ENCODE assay signal across 16 cellular contexts in genomic region chrX:133598596-133599334, GRCh38.
"Had no signal": no experiment of that assay in that cellular context is flagged by ENCODE, and none has a peak within 500 bp of the region (broad histone marks: within the 10 kb centered on the region; RNA-seq: fewer than 3 reads in every experiment).

No MANE protein-coding gene starts in this region.

- H3K36me3 Mint-ChIP-seq: activated CD8-positive, alpha-beta memory T cell treated with anti-CD3 and anti-CD28 coated beads, Interleukin-2, amount 10 ng/mL, durations not matched to agents 7 days and 5 days; activated naive CD4-positive, alpha-beta T cell treated with anti-CD3 and anti-CD28 coated beads, Interleukin-2, amount 50 U/mL, for 72 hours had no signal

- ATAC-seq: activated CD4-positive, CD25-positive, alpha-beta regulatory T cell treated with anti-CD3 and anti-CD28 coated beads, Interleukin-2, amount 50 U/mL, for 24 hours; activated CD8-positive, alpha-beta memory T cell treated with anti-CD3 and anti-CD28 coated beads, Interleukin-2, amount 10 ng/mL, durations not matched to agents 7 days and 5 days; activated naive CD4-positive, alpha-beta T cell treated with anti-CD3 and anti-CD28 coated beads, Interleukin-2, amount 50 U/mL, for 72 hours; activated T-cell treated with anti-CD3 and anti-CD28 coated beads, Interleukin-2, amount 50 U/mL, for 4 hours; gastroesophageal sphincter; left ventricle myocardium superior had no signal

- DNase-seq: activated CD4-positive, alpha-beta T cell treated with anti-CD3 and anti-CD28 coated beads, Interleukin-2, amount 50 U/mL, for 4 hours; activated CD8-positive, alpha-beta memory T cell treated with anti-CD3 and anti-CD28 coated beads, Interleukin-2, amount 10 ng/mL, durations not matched to agents 7 days and 5 days; activated effector memory CD4-positive, alpha-beta T cell treated with anti-CD3 and anti-CD28 coated beads, Interleukin-2, amount 50 U/mL, for 16 hours; activated T-cell treated with anti-CD3 and anti-CD28 coated beads, Interleukin-2, amount 50 U/mL, for 4 hours; colonic mucosa; effector CD8-positive, alpha-beta T cell; kidney; left ventricle myocardium superior; mesendoderm; posterior cingulate gyrus; stimulated activated CD4-positive, alpha-beta T cell treated with anti-CD3 and anti-CD28 coated beads, Interleukin-4, amount 100 ng/mL, for 4 hours; stomach; T-helper 2 cell had no signal

- H3K4me3 Mint-ChIP-seq: activated CD8-positive, alpha-beta memory T cell treated with anti-CD3 and anti-CD28 coated beads, Interleukin-2, amount 10 ng/mL, durations not matched to agents 7 days and 5 days; activated T-cell treated with anti-CD3 and anti-CD28 coated beads, Interleukin-2, amount 50 U/mL, for 4 hours had no signal

- H3K27ac Mint-ChIP-seq: activated CD8-positive, alpha-beta memory T cell treated with anti-CD3 and anti-CD28 coated beads, Interleukin-2, amount 10 ng/mL, durations not matched to agents 7 days and 5 days had no signal

- H3K4me1 Mint-ChIP-seq: activated CD8-positive, alpha-beta memory T cell treated with anti-CD3 and anti-CD28 coated beads, Interleukin-2, amount 10 ng/mL, durations not matched to agents 7 days and 5 days had no signal

- H3K27me3 Mint-ChIP-seq: activated CD8-positive, alpha-beta memory T cell treated with anti-CD3 and anti-CD28 coated beads, Interleukin-2, amount 10 ng/mL, durations not matched to agents 7 days and 5 days had no signal

- H3K9me3 Mint-ChIP-seq: activated naive CD4-positive, alpha-beta T cell treated with anti-CD3 and anti-CD28 coated beads, Interleukin-2, amount 50 U/mL, for 72 hours; activated T-cell treated with anti-CD3 and anti-CD28 coated beads, Interleukin-2, amount 50 U/mL, for 4 hours had no signal
